ENCODE assay signal across 29 cellular contexts in genomic region chr9:92642599-92642998, GRCh38. TPM values are rescaled to one million over a fixed set of nuclear protein-coding genes. Genes with fewer than 3 reads are reported as not detected.
DNase-seq lines count a peak whose midpoint lies in the region; ATAC-seq and TF ChIP-seq lines count a peak whose summit lies in the region.
"Had no signal": no experiment of that assay in that cellular context is flagged by ENCODE, and none has a peak within 500 bp of the region (broad histone marks: within the 10 kb centered on the region; RNA-seq: fewer than 3 reads in every experiment).

No MANE protein-coding gene starts in this region.

- peaks cover 53% of the 10 kb centered on the region for H3K36me3 Mint-ChIP-seq in activated CD4-positive, alpha-beta memory T cell treated with anti-CD3 and anti-CD28 coated beads for 36 hours
- H3K36me3 Mint-ChIP-seq in activated CD4-positive, alpha-beta memory T cell treated with anti-CD3 and anti-CD28 coated beads, Interleukin-2, amount 10 ng/mL, durations not matched to agents 7 days and 5 days (ENCODE audit: low read depth), result peaks cover 74% of the 10 kb centered on the region
- H3K36me3 Mint-ChIP-seq in osteocyte (ENCODE audit: unreplicated experiment) (peaks cover 53% of the 10 kb centered on the region), type B pancreatic cell (peaks cover 33% of the 10 kb centered on the region)

- H3K27ac Mint-ChIP-seq in activated CD4-positive, alpha-beta memory T cell treated with anti-CD3 and anti-CD28 coated beads for 36 hours, result no peak overlapping the region
- no peak overlapping the region for H3K27ac Mint-ChIP-seq in activated CD4-positive, alpha-beta memory T cell treated with anti-CD3 and anti-CD28 coated beads, Interleukin-2, amount 10 ng/mL, durations not matched to agents 7 days and 5 days
- H3K27ac Mint-ChIP-seq in osteocyte (ENCODE audit: unreplicated experiment) (no peak overlapping the region), type B pancreatic cell (no peak overlapping the region)
- H3K27ac Mint-ChIP-seq: B cell; CD8-positive, alpha-beta T cell; HFFc6 had no signal

- peak overlapping the region; percentile 48 for H3K27ac ChIP-seq in RWPE1
- H3K27ac ChIP-seq: 22Rv1, C4-2B had no signal

- DNase-seq in activated CD4-positive, alpha-beta memory T cell treated with anti-CD3 and anti-CD28 coated beads for 36 hours, result peak; percentile 4
- DNase-seq in activated CD4-positive, alpha-beta memory T cell treated with anti-CD3 and anti-CD28 coated beads, Interleukin-2, amount 10 ng/mL, durations not matched to agents 7 days and 5 days, result no peak
- DNase-seq in RWPE1 (ENCODE audit: low spot score) (no peak), osteocyte (ENCODE audit: extremely low spot score, unreplicated experiment) (peak; percentile 63), type B pancreatic cell (ENCODE audit: extremely low spot score, unreplicated experiment) (peak; percentile 42), DMS 273 treated with DMSO at 0.1 percent for 48 hours (lab: John Stamatoyannopoulos, UW) (no peak), RPMI8226 (no peak)
- DNase-seq: Caco-2; DMS79; EL; GDM1; HFFc6; KG1; MM.1S; NCI-H1417; NCI-H1694; NCI-H2029 treated with DMSO at 0.1 percent for 48 hours; NCI-H446 treated with DMSO at 0.1 percent for 48 hours; NCI-H526; NCI-H82; NK-92 treated with Interleukin-12 subunit alpha and Interleukin-12 subunit beta, amount 100 ng/mL, for 24 hours; PC-3; Right ventricle myocardium superior had no signal

- intact Hi-C loops in activated CD4-positive, alpha-beta memory T cell treated with anti-CD3 and anti-CD28 coated beads for 36 hours (cut with micrococcal nuclease), result no loop called here

- POLR2A ChIA-PET in activated CD4-positive, alpha-beta memory T cell treated with anti-CD3 and anti-CD28 coated beads for 36 hours (lab: Charles Lee), result no interaction called here
- POLR2A ChIA-PET in activated CD4-positive, alpha-beta memory T cell treated with anti-CD3 and anti-CD28 coated beads, Interleukin-2, amount 10 ng/mL, durations not matched to agents 7 days and 5 days (lab: Charles Lee), result no interaction called here
- POLR2A ChIA-PET in RWPE1 (lab: Yijun Ruan, JAX; ENCODE audit: low non-redundant PET), result no interaction called here

- H3K4me1 Mint-ChIP-seq in activated CD4-positive, alpha-beta memory T cell treated with anti-CD3 and anti-CD28 coated beads for 36 hours (ENCODE audit: low read depth), result peaks cover 6% of the 10 kb centered on the region
- peaks cover 12% of the 10 kb centered on the region for H3K4me1 Mint-ChIP-seq in activated CD4-positive, alpha-beta memory T cell treated with anti-CD3 and anti-CD28 coated beads, Interleukin-2, amount 10 ng/mL, durations not matched to agents 7 days and 5 days
- H3K4me1 Mint-ChIP-seq in osteocyte (ENCODE audit: unreplicated experiment), result peaks cover 2% of the 10 kb centered on the region
- peaks cover 4% of the 10 kb centered on the region for H3K4me1 Mint-ChIP-seq in type B pancreatic cell (ENCODE audit: unreplicated experiment)
- H3K4me1 Mint-ChIP-seq: B cell had no signal

- TF ChIP-seq CTCF in RWPE1 (conservative IDR thresholded peaks at IDR 0.05; ENCODE audit: low read depth) (no peak), osteocyte (IDR thresholded peaks at IDR 0.05) (no peak), type B pancreatic cell (conservative IDR thresholded peaks at IDR 0.05) (no peak)

- H3K9me3 Mint-ChIP-seq in activated CD4-positive, alpha-beta memory T cell treated with anti-CD3 and anti-CD28 coated beads for 36 hours, result peaks cover 13% of the 10 kb centered on the region
- no peaks in the 10 kb centered on the region for H3K9me3 Mint-ChIP-seq in activated CD4-positive, alpha-beta memory T cell treated with anti-CD3 and anti-CD28 coated beads, Interleukin-2, amount 10 ng/mL, durations not matched to agents 7 days and 5 days
- H3K9me3 Mint-ChIP-seq in osteocyte (ENCODE audit: unreplicated experiment) (no peaks in the 10 kb centered on the region), type B pancreatic cell (no peaks in the 10 kb centered on the region)
- H3K9me3 Mint-ChIP-seq: HFFc6 had no signal

- H3K4me3 Mint-ChIP-seq in activated CD4-positive, alpha-beta memory T cell treated with anti-CD3 and anti-CD28 coated beads for 36 hours, result no peak overlapping the region
- H3K4me3 Mint-ChIP-seq in activated CD4-positive, alpha-beta memory T cell treated with anti-CD3 and anti-CD28 coated beads, Interleukin-2, amount 10 ng/mL, durations not matched to agents 7 days and 5 days, result no peak overlapping the region
- H3K4me3 Mint-ChIP-seq in osteocyte (ENCODE audit: unreplicated experiment) (no peak overlapping the region), type B pancreatic cell (no peak overlapping the region)
- H3K4me3 Mint-ChIP-seq: B cell; CD8-positive, alpha-beta T cell; HFFc6 had no signal

- no peak for ATAC-seq in GM21528 (IDR thresholded peaks at IDR 0.05; ENCODE audit: low FRiP score, unreplicated experiment)
- ATAC-seq: CD8-positive, alpha-beta T cell; GM12878; PC-3 had no signal

- H3K27me3 Mint-ChIP-seq in activated CD4-positive, alpha-beta memory T cell treated with anti-CD3 and anti-CD28 coated beads for 36 hours, result no peaks in the 10 kb centered on the region
- no peaks in the 10 kb centered on the region for H3K27me3 Mint-ChIP-seq in activated CD4-positive, alpha-beta memory T cell treated with anti-CD3 and anti-CD28 coated beads, Interleukin-2, amount 10 ng/mL, durations not matched to agents 7 days and 5 days
- H3K27me3 Mint-ChIP-seq in osteocyte (ENCODE audit: unreplicated experiment) (no peaks in the 10 kb centered on the region), type B pancreatic cell (no peaks in the 10 kb centered on the region)
- H3K27me3 Mint-ChIP-seq: B cell had no signal

- CTCF ChIA-PET in activated CD4-positive, alpha-beta memory T cell treated with anti-CD3 and anti-CD28 coated beads for 36 hours (lab: Charles Lee), result no interaction called here
- CTCF ChIA-PET in activated CD4-positive, alpha-beta memory T cell treated with anti-CD3 and anti-CD28 coated beads, Interleukin-2, amount 10 ng/mL, durations not matched to agents 7 days and 5 days (lab: Charles Lee), result no interaction called here
- CTCF ChIA-PET in RWPE1 (lab: Yijun Ruan, JAX), result no interaction called here

RNA-seq across cellular contexts. Expression of gene IPPK, which starts 27.3 kb away (rescaled TPM):
- 10 to 100 TPM; 10.8 to 11.0 TPM for total RNA-seq in activated CD4-positive, alpha-beta memory T cell treated with anti-CD3 and anti-CD28 coated beads for 36 hours
- total RNA-seq in activated CD4-positive, alpha-beta memory T cell treated with anti-CD3 and anti-CD28 coated beads, Interleukin-2, amount 10 ng/mL, durations not matched to agents 7 days and 5 days, result 10 to 100 TPM; 11.4 to 11.5 TPM
- total RNA-seq in osteocyte, result 6.4 and 7.4 TPM in 2 replicates
- total RNA-seq in type B pancreatic cell (ENCODE audit: low replicate concordance), result 8.1 and 11.6 TPM in 2 replicates

Comparison
In these comparisons a context has a peak if more than half of its experiments do, and no peak if none do; other contexts are left out.
1. DNase-seq: peak in activated CD4-positive, alpha-beta memory T cell treated with anti-CD3 and anti-CD28 coated beads for 36 hours (single experiment), osteocyte (single experiment) and type B pancreatic cell (single experiment); none in activated CD4-positive, alpha-beta memory T cell treated with anti-CD3 and anti-CD28 coated beads, Interleukin-2, amount 10 ng/mL, durations not matched to agents 7 days and 5 days (single experiment), RWPE1 (single experiment), DMS 273 treated with DMSO at 0.1 percent for 48 hours (single experiment) and RPMI8226 (single experiment).